8 cellular contexts compared by ENCODE assay signal in the genomic region with DNA sequence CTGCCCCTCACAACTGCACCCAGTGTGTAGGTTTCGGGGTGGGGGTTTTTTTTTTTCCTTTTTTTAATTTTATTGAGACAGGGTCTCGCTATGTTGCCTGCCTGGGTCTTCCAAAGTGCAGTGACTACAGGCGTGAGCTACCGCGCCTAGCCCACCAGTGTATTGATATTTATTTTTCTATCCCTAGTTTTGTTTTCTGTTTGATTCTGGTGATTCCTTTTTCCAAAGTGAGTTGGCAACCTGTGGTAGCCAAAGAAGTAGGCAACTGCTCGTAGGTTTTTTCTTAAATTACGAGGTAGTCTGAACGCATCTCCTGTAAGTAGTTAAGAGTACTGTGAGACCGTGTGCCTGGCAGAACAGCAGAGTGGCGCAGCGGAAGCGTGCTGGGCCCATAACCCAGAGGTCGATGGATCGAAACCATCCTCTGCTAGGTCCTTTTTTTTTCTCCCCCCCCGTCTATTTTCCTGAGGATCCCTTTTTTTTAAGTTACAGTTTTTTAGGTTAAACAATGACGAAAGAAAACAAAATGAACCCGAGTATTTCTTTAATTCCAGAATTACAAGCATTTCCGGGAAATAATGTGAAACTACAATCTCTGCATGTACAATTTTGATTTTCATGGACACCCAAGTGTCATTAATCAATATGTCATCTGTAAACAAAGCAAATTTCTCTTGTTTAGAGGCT.
DNase-seq lines count a peak whose midpoint lies in the region; ATAC-seq, FAIRE-seq and TF ChIP-seq lines count a peak whose summit lies in the region.

No MANE protein-coding gene starts in this region.

- peak overlapping the region; percentile 87 for H3K27ac ChIP-seq in neural cell (ENCODE audit: low read length)
- H3K27ac ChIP-seq in thoracic aorta = peak overlapping the region; percentile 97 to 99

- H3K4me3 ChIP-seq in Caco-2 (ENCODE audit: low read depth, low read length) = peak overlapping the region; percentile 55
- H3K4me3 ChIP-seq in fibroblast of mammary gland (ENCODE audit: control insufficient read depth, low read depth, low read length) = peak overlapping the region; percentile 69
- H3K4me3 ChIP-seq in neural cell (ENCODE audit: low read length) = peak overlapping the region; percentile 80
- H3K4me3 ChIP-seq in thoracic aorta = peak overlapping the region; percentile 83

- no peaks in the 10 kb centered on the region for H4K20me1 ChIP-seq in neural cell (ENCODE audit: insufficient read depth)

- TF ChIP-seq CTCF in Caco-2 (IDR thresholded peaks at IDR 0.05; ENCODE audit: insufficient read depth in 1 of 2, low read depth in 1 of 2, low read length in 1 of 2, severe bottlenecking in 1 of 2, unreplicated experiment in 1 of 2) (no peak), fibroblast of mammary gland (conservative IDR thresholded peaks at IDR 0.05; ENCODE audit: control insufficient read depth, insufficient read depth, low read depth, low read length) (no peak), neural cell (IDR thresholded peaks at IDR 0.05; ENCODE audit: poor library complexity, severe bottlenecking) (no peak), thoracic aorta (IDR thresholded peaks at IDR 0.05) (no peak)

- no peaks in the 10 kb centered on the region for H3K9me2 ChIP-seq in neural cell (ENCODE audit: insufficient read depth, low read length)

- peaks cover 16% of the 10 kb centered on the region for H3F3A ChIP-seq in neural cell (ENCODE audit: insufficient read depth, low read length, poor library complexity, severe bottlenecking)

- H3K9me3 ChIP-seq in Caco-2 (peaks cover 7% of the 10 kb centered on the region), neural cell (ENCODE audit: low read length) (no peaks in the 10 kb centered on the region), thoracic aorta (no peaks in the 10 kb centered on the region)

- H3K4me3 Mint-ChIP-seq in Caco-2 (ENCODE audit: unreplicated experiment) = peak overlapping the region; percentile 82

- peaks cover 6% of the 10 kb centered on the region for H3K27me3 Mint-ChIP-seq in Caco-2 (ENCODE audit: insufficient read depth, unreplicated experiment)

- peaks cover 56% of the 10 kb centered on the region for H3K36me3 Mint-ChIP-seq in Caco-2 (ENCODE audit: insufficient read depth, unreplicated experiment)

- peak; percentile 26 for TF ChIP-seq EP300 in neural cell (conservative IDR thresholded peaks at IDR 0.05; ENCODE audit: poor library complexity, severe bottlenecking)

- no peak for TF ChIP-seq RAD21 in neural cell (conservative IDR thresholded peaks at IDR 0.05)

- H3K9ac ChIP-seq in neural cell (ENCODE audit: low read length) = peak overlapping the region; percentile 72

- peaks cover 17% of the 10 kb centered on the region for H3K4me1 Mint-ChIP-seq in Caco-2 (ENCODE audit: low read depth, unreplicated experiment)

- intact Hi-C loops in Caco-2 (cut with micrococcal nuclease; ENCODE audit: unreplicated experiment) = loop anchor here (5.0 kb wide), 2 partner anchors 846 to 1581 kb away; a partner anchor contains a TSS

- H3K27ac Mint-ChIP-seq in Caco-2 (ENCODE audit: unreplicated experiment) = peak overlapping the region; percentile 100

- H3K27me3 ChIP-seq in Caco-2 (replicated peaks; ENCODE audit: control insufficient read depth, insufficient read depth, low read length) (no peaks in the 10 kb centered on the region), neural cell (ENCODE audit: insufficient read depth, low read depth, low read length) (no peaks in the 10 kb centered on the region), thoracic aorta (replicated peaks; ENCODE audit: insufficient read depth) (no peaks in the 10 kb centered on the region)

- in situ Hi-C loops in KBM-7 (cut with MboI; ENCODE audit: low pct_unique_long_range_greater_than_20kb, low sequenced_read_pairs) = no loop called here

- H2AFZ ChIP-seq in neural cell (ENCODE audit: low read depth, low read length) = no peak overlapping the region

- H3K4me1 ChIP-seq in Caco-2 = no peaks in the 10 kb centered on the region
- H3K4me1 ChIP-seq in thoracic aorta (ENCODE audit: control insufficient read depth in 1 of 2, low read depth in 2 of 2) = peaks cover 3 to 15% of the 10 kb centered on the region in 2 donors

- CTCF ChIA-PET in Caco-2 (lab: Charles Lee) = interaction anchor here (0.6 to 0.7 kb wide), 3 partner anchors 10 to 255 kb away, joined by 3 to 4 read pairs (median 3); no protein-coding TSS in a partner anchor

- H3K36me3 ChIP-seq in Caco-2 (ENCODE audit: control insufficient read depth, insufficient read depth, low read length) = no peaks in the 10 kb centered on the region
- H3K36me3 ChIP-seq in neural cell (ENCODE audit: insufficient read depth, low read length) = no peaks in the 10 kb centered on the region
- no peaks in the 10 kb centered on the region for H3K36me3 ChIP-seq in thoracic aorta

- H3K9me3 Mint-ChIP-seq in Caco-2 (ENCODE audit: unreplicated experiment) = peaks cover 25% of the 10 kb centered on the region

- no peak for FAIRE-seq in RCC 7860 (lab: Jason Lieb, UNC)

- ATAC-seq in thoracic aorta (ENCODE audit: insufficient number of reproducible peaks, low FRiP score, low read depth) (peak; percentile 53), GM21423 (IDR thresholded peaks at IDR 0.05; ENCODE audit: unreplicated experiment) (no peak)

- peak overlapping the region; percentile 56 for H3K4me2 ChIP-seq in neural cell (ENCODE audit: low read length)

- POLR2A ChIA-PET in Caco-2 (lab: Charles Lee) = interaction anchor here (0.6 to 3.5 kb wide), 8 partner anchors 13 to 861 kb away, joined by 3 to 69 read pairs (median 5); a partner anchor contains a TSS

- no TSS peak for BruUV-seq in Caco-2 (replicated peaks; lab: Mats Ljungman, UMichigan)

- H3K79me2 ChIP-seq in neural cell (replicated peaks; ENCODE audit: insufficient read depth, low read length) = no peaks in the 10 kb centered on the region

- DNase-seq in Caco-2 (peak in 1 of 2 experiments; percentile 72), KBM-7 (peak; percentile 86), RCC 7860 (ENCODE audit: low spot score) (peak; percentile 65), fibroblast of mammary gland (ENCODE audit: low read depth) (peak; percentile 68), thoracic aorta (ENCODE audit: low spot score) (no peak)
- peak; percentile 65 to 68 for DNase-seq in activated T-helper 1 cell treated with anti-CD3 and anti-CD28 coated beads, Interleukin-2, amount 50 U/mL, for 16 hours (ENCODE audit: low read depth in 1 of 2, low spot score in 1 of 2)

TF ChIP-seq in neural cell, 6 proteins besides CTCF, POLR2A, EP300 and RAD21:
- TF ChIP-seq SMC3 (conservative IDR thresholded peaks at IDR 0.05; ENCODE audit: poor library complexity) = no peak
- peak; percentile 22 for TF ChIP-seq TAF1 (IDR thresholded peaks at IDR 0.05; ENCODE audit: low read depth)
- TF ChIP-seq POLR2AphosphoS5 (IDR thresholded peaks at IDR 0.05) = peak; percentile 32
- no peak for TF ChIP-seq EZH2 (IDR thresholded peaks at IDR 0.05; ENCODE audit: borderline replicate concordance, insufficient read depth, low read length, poor library complexity, severe bottlenecking)
- TF ChIP-seq REST (IDR thresholded peaks at IDR 0.05; ENCODE audit: borderline replicate concordance) = no peak
- TF ChIP-seq MXI1 (conservative IDR thresholded peaks at IDR 0.05; ENCODE audit: poor library complexity, severe bottlenecking) = peak; percentile 19
